In genomic region chr16:71894921-71895678, GRCh38 we compare ENCODE assay signal across 8 cellular contexts. TPM values are rescaled to one million over a fixed set of nuclear protein-coding genes. Genes with fewer than 3 reads are reported as not detected.
A peak's percentile ranks its signal among the peaks of the same experiment; 100 is the strongest.
DNase-seq lines count a peak whose midpoint lies in the region; ATAC-seq lines count a peak whose summit lies in the region.

TSS of gene IST1 (plus strand) at chr16:71895531. CDS start at chr16:71915641, 20,110 bp downstream.

- H3K4me3 Mint-ChIP-seq in CD8-positive, alpha-beta memory T cell: peak within 1 kb of the TSS; percentile 91 to 99 (median 98)
- H3K4me3 Mint-ChIP-seq in memory B cell: peak within 1 kb of the TSS; percentile 94

- peak within 1 kb of the TSS; percentile 89 for H3K27ac ChIP-seq in CD8-positive, alpha-beta memory T cell (ENCODE audit: low read depth, low read length)
- H3K27ac ChIP-seq in effector memory CD4-positive, alpha-beta T cell (ENCODE audit: insufficient read depth, low read length, poor library complexity, severe bottlenecking): peak within 1 kb of the TSS; percentile 97

- peaks cover 0 to 21% (median 0%) of the 10 kb centered on the region in 3 donors for H3K36me3 Mint-ChIP-seq in CD8-positive, alpha-beta memory T cell
- H3K36me3 Mint-ChIP-seq in memory B cell: no peaks in the 10 kb centered on the region

- DNase-seq in CD8-positive, alpha-beta memory T cell: peak; percentile 96 to 99 (median 98)
- peak; percentile 100 for DNase-seq in HPDE6-E6E7 (ENCODE audit: extremely low spot score)
- DNase-seq in NK-92 treated with Interleukin-12 subunit alpha and Interleukin-12 subunit beta, amount 100 ng/mL, for 24 hours (lab: John Stamatoyannopoulos, UW): peak; percentile 95
- DNase-seq in effector memory CD4-positive, alpha-beta T cell: peak; percentile 96 to 97 (median 97)
- DNase-seq in memory B cell (ENCODE audit: low spot score in 2 of 2): peak; percentile 92 to 96
- peak; percentile 90 for DNase-seq in stimulated activated CD8-positive, alpha-beta memory T cell treated with anti-CD3 and anti-CD28 coated beads, Interleukin-12 subunit alpha, Interleukin-12 subunit beta, amount 100 ng/mL, for 24 hours (ENCODE audit: extremely low read depth)

- CTCF ChIA-PET in CD8-positive, alpha-beta memory T cell (lab: Charles Lee): interaction anchor here (1.4 to 12.1 kb wide), 4 partner anchors 12 to 86 kb away, joined by 3 to 123 read pairs (median 5); partner anchors contain the start of genes AP1G1 and ZNF821
- CTCF ChIA-PET in activated CD8-positive, alpha-beta memory T cell treated with anti-CD3 and anti-CD28 coated beads for 36 hours (lab: Charles Lee): interaction anchor here (1.4 to 4.9 kb wide), 3 partner anchors 11 to 87 kb away, joined by 4 to 39 read pairs (median 4); partner anchors contain the start of genes AP1G1 and ZNF821

- H3K27ac Mint-ChIP-seq in CD8-positive, alpha-beta memory T cell: peak within 1 kb of the TSS; percentile 95 to 99 (median 97)
- peak within 1 kb of the TSS; percentile 97 for H3K27ac Mint-ChIP-seq in memory B cell

- POLR2A ChIA-PET in CD8-positive, alpha-beta memory T cell (lab: Charles Lee): interaction anchor here (0.5 to 3.6 kb wide), 4 partner anchors 12 to 86 kb away, joined by 3 to 73 read pairs (median 17); partner anchors contain the start of genes AP1G1, ATXN1L and ZNF821
- POLR2A ChIA-PET in activated CD8-positive, alpha-beta memory T cell treated with anti-CD3 and anti-CD28 coated beads for 36 hours (lab: Charles Lee): interaction anchor here (0.6 to 2.9 kb wide), 5 partner anchors 10 to 86 kb away, joined by 3 to 15 read pairs (median 9); partner anchors contain the start of gene AP1G1

- H3K27me3 ChIP-seq in CD8-positive, alpha-beta memory T cell (ENCODE audit: insufficient read depth, low read length, poor library complexity, severe bottlenecking): no peaks in the 10 kb centered on the region
- no peaks in the 10 kb centered on the region for H3K27me3 ChIP-seq in effector memory CD4-positive, alpha-beta T cell (replicated peaks; ENCODE audit: control insufficient read depth, insufficient read depth, low read length, poor library complexity, severe bottlenecking)

- H3K4me1 ChIP-seq in CD8-positive, alpha-beta memory T cell (ENCODE audit: insufficient read depth, low read length): peaks cover 39% of the 10 kb centered on the region
- peaks cover 28% of the 10 kb centered on the region for H3K4me1 ChIP-seq in effector memory CD4-positive, alpha-beta T cell (ENCODE audit: control insufficient read depth, insufficient read depth, low read length, poor library complexity, severe bottlenecking)

- H3K9me3 ChIP-seq in CD8-positive, alpha-beta memory T cell (ENCODE audit: low read length): no peaks in the 10 kb centered on the region
- H3K9me3 ChIP-seq in effector memory CD4-positive, alpha-beta T cell (ENCODE audit: control insufficient read depth, low read length): no peaks in the 10 kb centered on the region

- peaks cover 0 to 1% (median 0%) of the 10 kb centered on the region in 5 donors for H3K9me3 Mint-ChIP-seq in CD8-positive, alpha-beta memory T cell
- no peaks in the 10 kb centered on the region for H3K9me3 Mint-ChIP-seq in memory B cell

- H3K4me1 Mint-ChIP-seq in CD8-positive, alpha-beta memory T cell: peaks cover 29 to 37% (median 32%) of the 10 kb centered on the region in 3 donors
- H3K4me1 Mint-ChIP-seq in memory B cell: peaks cover 10% of the 10 kb centered on the region

- peak within 1 kb of the TSS; percentile 96 for H3K4me3 ChIP-seq in CD8-positive, alpha-beta memory T cell (ENCODE audit: low read length)
- H3K4me3 ChIP-seq in effector memory CD4-positive, alpha-beta T cell (ENCODE audit: insufficient read depth, low read depth, low read length, poor library complexity, severe bottlenecking): peak within 1 kb of the TSS; percentile 98

- H3K27me3 Mint-ChIP-seq in CD8-positive, alpha-beta memory T cell: peaks cover 0 to 3% of the 10 kb centered on the region in 2 donors
- H3K27me3 Mint-ChIP-seq in memory B cell: no peaks in the 10 kb centered on the region

- ATAC-seq in GM19463 (IDR thresholded peaks at IDR 0.05; ENCODE audit: unreplicated experiment): peak; percentile 82
- ATAC-seq in memory B cell (ENCODE audit: low read depth): peak; percentile 85

- H3K36me3 ChIP-seq in CD8-positive, alpha-beta memory T cell (ENCODE audit: insufficient read depth, low read length): no peaks in the 10 kb centered on the region
- H3K36me3 ChIP-seq in effector memory CD4-positive, alpha-beta T cell (ENCODE audit: control insufficient read depth, insufficient read depth, low read length): no peaks in the 10 kb centered on the region

RNA-seq across cellular contexts. Expression of gene IST1, which starts in this region (rescaled TPM):
- 100 to 1,000 TPM; 172 to 177 TPM for total RNA-seq in CD8-positive, alpha-beta memory T cell
- polyA plus RNA-seq in CD8-positive, alpha-beta memory T cell: 144 TPM
- 100 to 1,000 TPM; 152 to 153 TPM for total RNA-seq in activated CD8-positive, alpha-beta memory T cell treated with anti-CD3 and anti-CD28 coated beads for 36 hours

Comparison
In these comparisons a context has a peak if more than half of its experiments do, and no peak if none do; other contexts are left out.
1. Peak in every context shown above with its lines: DNase-seq, ATAC-seq, H3K4me3 ChIP-seq and H3K27ac ChIP-seq.